In genomic region chr10:488933-489215, GRCh38 we compare ENCODE assay signal across 12 cellular contexts.
DNase-seq lines count a peak whose midpoint lies in the region; ATAC-seq and TF ChIP-seq lines count a peak whose summit lies in the region.
"Had no signal": no experiment of that assay in that cellular context is flagged by ENCODE, and none has a peak within 500 bp of the region (broad histone marks: within the 10 kb centered on the region; RNA-seq: fewer than 3 reads in every experiment).

No MANE protein-coding gene starts in this region.

- peak overlapping the region in 3 of 4 donors; percentile 31 to 70 (median 40) for H3K27ac ChIP-seq in esophagus squamous epithelium
- peak overlapping the region; percentile 81 for H3K27ac ChIP-seq in rectal smooth muscle tissue (ENCODE audit: low read depth, low read length)

- peak; percentile 38 for DNase-seq in cardiac septum (ENCODE audit: low spot score)
- no peak for DNase-seq in Right ventricle myocardium superior
- DNase-seq in esophagus squamous epithelium (lab: John Stamatoyannopoulos, UW), result no peak
- peak; percentile 29 for DNase-seq in ureter (ENCODE audit: low spot score)
- no peak for DNase-seq in putamen (ENCODE audit: low spot score)
- DNase-seq in cerebellar cortex (ENCODE audit: low spot score), result no peak
- DNase-seq: DMS153, NCI-H1105 treated with DMSO at 0.1 percent for 48 hours, NCI-H187 treated with DMSO at 0.1 percent for 48 hours, NCI-H526 treated with DMSO at 0.1 percent for 48 hours had no signal

- ATAC-seq in Right ventricle myocardium superior (ENCODE audit: poor library complexity), result no peak
- ATAC-seq: GM23338 had no signal

- H3K9me3 ChIP-seq in esophagus squamous epithelium, result no peaks in the 10 kb centered on the region

- TF ChIP-seq CTCF in esophagus squamous epithelium (IDR thresholded peaks at IDR 0.05), result no peak

- 90% methylated on average over 10 of the region's 11 CpGs; no CpG with 5 or more reads in 1 of the 2 donors for WGBS in esophagus squamous epithelium, 2 donors

- intact Hi-C loops in cardiac septum (cut with DNase I), result no loop called here
- intact Hi-C loops in Right ventricle myocardium superior (cut with DNase I), result no loop called here
- intact Hi-C loops in esophagus squamous epithelium (cut with DNase I), result no loop called here

- H3K4me1 ChIP-seq in esophagus squamous epithelium (peaks cover 15 to 75% (median 28%) of the 10 kb centered on the region in 3 donors), rectal smooth muscle tissue (ENCODE audit: control insufficient read depth, insufficient read depth, low read length) (peaks cover 67% of the 10 kb centered on the region)

- TF ChIP-seq POLR2A in esophagus squamous epithelium (IDR thresholded peaks at IDR 0.05), result no peak

- H3K36me3 ChIP-seq in esophagus squamous epithelium, result no peaks in the 10 kb centered on the region
- no peaks in the 10 kb centered on the region for H3K36me3 ChIP-seq in rectal smooth muscle tissue (ENCODE audit: control insufficient read depth, insufficient read depth, low read length)

- H3K4me3 ChIP-seq in esophagus squamous epithelium, result no peak overlapping the region
- H3K4me3 ChIP-seq in rectal smooth muscle tissue (ENCODE audit: low read length), result no peak overlapping the region
- H3K4me3 ChIP-seq: GM23338 had no signal

- no peaks in the 10 kb centered on the region for H3K27me3 ChIP-seq in esophagus squamous epithelium
- no peaks in the 10 kb centered on the region for H3K27me3 ChIP-seq in rectal smooth muscle tissue (ENCODE audit: control insufficient read depth, insufficient read depth, low read length)

- H3K9ac ChIP-seq in rectal smooth muscle tissue (ENCODE audit: low read length), result no peak overlapping the region

Comparison
In these comparisons a context has a peak if more than half of its experiments do, and no peak if none do; other contexts are left out.
1. DNase-seq: peak in cardiac septum (single experiment) and ureter (single experiment); none in Right ventricle myocardium superior (single experiment), esophagus squamous epithelium (single experiment), putamen (single experiment) and cerebellar cortex (single experiment).